ENCODE assay signal across 30 cellular contexts in the genomic region with DNA sequence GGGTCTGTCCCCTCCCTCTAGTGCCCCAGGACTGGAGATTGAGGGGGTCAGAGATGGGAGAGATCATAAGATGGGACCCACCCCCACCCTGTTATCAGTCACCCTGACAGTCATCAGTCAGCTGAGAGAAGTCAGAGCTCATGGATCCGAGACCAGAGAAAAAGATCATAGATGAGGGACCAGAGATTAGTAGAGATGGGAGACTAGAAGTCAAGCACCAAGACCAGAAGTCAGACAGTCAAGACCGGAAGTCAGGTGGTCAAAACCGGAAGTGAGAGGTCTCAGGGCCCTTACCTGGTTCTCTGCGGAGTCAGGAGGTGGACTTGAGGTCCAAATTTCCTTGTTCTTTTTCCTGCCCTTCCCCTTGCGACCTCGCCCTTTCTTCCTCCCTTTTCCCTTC. TPM values are rescaled to one million over a fixed set of nuclear protein-coding genes. Genes with fewer than 3 reads are reported as not detected.
"Had no signal": no experiment of that assay in that cellular context is flagged by ENCODE, and none has a peak within 500 bp of the region (broad histone marks: within the 10 kb centered on the region; RNA-seq: fewer than 3 reads in every experiment).

No MANE protein-coding gene starts in this region.

- H3K36me3 ChIP-seq: cardiac muscle cell, neutrophil, uterus had no signal

- H3K36me3 Mint-ChIP-seq: activated naive CD4-positive, alpha-beta T cell treated with anti-CD3 and anti-CD28 coated beads, Interleukin-2, amount 10 ng/mL, durations not matched to agents 7 days and 5 days; natural killer cell treated with Interleukin-12 subunit alpha and Interleukin-12 subunit beta and Interleukin-15 and Interleukin-18, amount 100 ng/mL, for 72 hours had no signal

- H3K9me3 ChIP-seq: body of pancreas, heart right ventricle, neutrophil, testis, uterus had no signal

- H3K27me3 ChIP-seq: body of pancreas, testis, uterus had no signal

- FAIRE-seq: endometrium, small intestine had no signal

- H3K27ac ChIP-seq: body of pancreas, cardiac muscle cell, neutrophil, testis, uterus had no signal

- H3K4me3 ChIP-seq: body of pancreas, cardiac muscle cell, heart right ventricle, testis, uterus had no signal

- H3K27ac Mint-ChIP-seq: activated naive CD4-positive, alpha-beta T cell treated with anti-CD3 and anti-CD28 coated beads, Interleukin-2, amount 10 ng/mL, durations not matched to agents 7 days and 5 days; activated naive CD8-positive, alpha-beta T cell treated with anti-CD3 and anti-CD28 coated beads, Interleukin-2, amount 50 U/mL, for 24 hours; dendritic cell treated with granulocyte-macrophage colony-stimulating factor and Interleukin-4, amounts not matched to agents 40 ng/mL and 50 ng/mL, for 4 days; memory B cell; natural killer cell treated with Interleukin-12 subunit alpha and Interleukin-12 subunit beta and Interleukin-15 and Interleukin-18, amount 100 ng/mL, for 72 hours; stimulated activated naive B cell treated with anti-CD40 and anti-IgM and Interleukin-4, amounts not matched to agents 10 μg/mL and 1 μg/mL and 100 μg/mL, for 72 hours had no signal

- H3K4me1 ChIP-seq: uterus had no signal

- DNase-seq: activated CD4-positive, alpha-beta T cell treated with anti-CD3 and anti-CD28 coated beads for 4 hours; activated CD4-positive, alpha-beta T cell treated with anti-CD3 and anti-CD28 coated beads, Interleukin-2, amount 50 U/mL, for 48 hours; activated CD4-positive, CD25-positive, alpha-beta regulatory T cell; activated CD8-positive, alpha-beta memory T cell treated with anti-CD3 and anti-CD28 coated beads, Interleukin-2, amount 50 U/mL, for 48 hours; activated effector memory CD4-positive, alpha-beta T cell treated with Interleukin-2 at 50 U/mL for 16 hours; activated naive CD4-positive, alpha-beta T cell treated with anti-CD3 and anti-CD28 coated beads, Interleukin-2, amount 10 ng/mL, durations not matched to agents 7 days and 5 days; activated naive CD8-positive, alpha-beta T cell treated with anti-CD3 and anti-CD28 coated beads, Interleukin-2, amount 50 U/mL, for 24 hours; activated T-cell treated with anti-CD3 and anti-CD28 coated beads, Interleukin-2, amount 50 U/mL, for 48 hours; body of pancreas; effector CD4-positive, alpha-beta T cell; heart right ventricle; islet precursor cell; left cardiac atrium; small intestine; stimulated activated naive B cell treated with anti-CD40 and anti-IgM and Interleukin-4, amounts not matched to agents 10 μg/mL and 1 μg/mL and 100 μg/mL, for 72 hours; testis; trophoblast cell; uterus had no signal

- H3K9me3 Mint-ChIP-seq: activated naive CD4-positive, alpha-beta T cell treated with anti-CD3 and anti-CD28 coated beads, Interleukin-2, amount 10 ng/mL, durations not matched to agents 7 days and 5 days; activated naive CD8-positive, alpha-beta T cell treated with anti-CD3 and anti-CD28 coated beads, Interleukin-2, amount 50 U/mL, for 24 hours; dendritic cell treated with granulocyte-macrophage colony-stimulating factor and Interleukin-4, amounts not matched to agents 40 ng/mL and 50 ng/mL, for 4 days; natural killer cell treated with Interleukin-12 subunit alpha and Interleukin-12 subunit beta and Interleukin-15 and Interleukin-18, amount 100 ng/mL, for 72 hours had no signal

- ATAC-seq: activated naive CD8-positive, alpha-beta T cell treated with anti-CD3 and anti-CD28 coated beads, Interleukin-2, amount 50 U/mL, for 24 hours; body of pancreas; heart right ventricle; left cardiac atrium; natural killer cell treated with Interleukin-12 subunit alpha and Interleukin-12 subunit beta and Interleukin-15 and Interleukin-18, amount 100 ng/mL, for 72 hours; sciatic nerve; stimulated activated naive B cell treated with anti-CD40 and anti-IgM and Interleukin-4, amounts not matched to agents 10 μg/mL and 1 μg/mL and 100 μg/mL, for 72 hours had no signal

RNA-seq across cellular contexts. Expression of gene COL5A3, which starts 7.0 kb away (rescaled TPM):
- total RNA-seq: cardiac muscle cell; natural killer cell treated with Interleukin-12 subunit alpha and Interleukin-12 subunit beta and Interleukin-15 and Interleukin-18, amount 100 ng/mL, for 72 hours had no signal

RNA-seq across cellular contexts. Expression of gene RDH8, which starts 10.0 kb away (rescaled TPM):
- total RNA-seq: activated CD8-positive, alpha-beta memory T cell treated with anti-CD3 and anti-CD28 coated beads for 36 hours; body of pancreas; cardiac muscle cell; cerebellum; epithelial cell of proximal tubule; fibroblast of villous mesenchyme; heart right ventricle; left cardiac atrium; lower leg skin; natural killer cell treated with Interleukin-12 subunit alpha and Interleukin-12 subunit beta and Interleukin-15 and Interleukin-18, amount 100 ng/mL, for 72 hours; sciatic nerve; uterus had no signal
- polyA plus RNA-seq: cardiac muscle cell, heart right ventricle, small intestine had no signal
